26 cellular contexts compared by ENCODE assay signal in the genomic region with DNA sequence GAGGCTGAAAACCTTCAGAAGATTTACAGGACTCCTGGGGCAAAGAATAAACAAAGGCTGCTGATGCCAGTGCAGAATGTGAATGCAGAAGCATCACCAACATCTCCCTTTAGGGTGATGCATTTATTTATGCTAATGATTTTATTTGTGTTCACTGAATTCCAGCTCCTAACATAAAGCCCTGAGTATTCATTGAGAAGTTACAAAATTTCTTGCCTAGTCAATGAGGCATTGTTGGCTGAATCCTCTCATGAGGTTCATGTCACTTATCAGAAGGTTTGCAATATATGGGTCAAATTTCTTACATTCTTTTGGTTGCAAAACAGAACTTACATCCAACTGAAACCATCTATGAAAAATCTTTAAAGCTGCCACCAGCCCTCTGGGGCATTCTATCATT.
"Had no signal": no experiment of that assay in that cellular context is flagged by ENCODE, and none has a peak within 500 bp of the region (broad histone marks: within the 10 kb centered on the region; RNA-seq: fewer than 3 reads in every experiment).

No MANE protein-coding gene starts in this region.

- H3K36me3 ChIP-seq: neural progenitor cell, ovary, right lobe of liver, sigmoid colon, stomach, thoracic aorta, thyroid gland, tibial nerve, upper lobe of left lung, vagina had no signal

- H3K4me3 ChIP-seq: neural progenitor cell, ovary, psoas muscle, right lobe of liver, sigmoid colon, stomach, thoracic aorta, thyroid gland, tibial nerve, upper lobe of left lung, vagina had no signal

- H3K27ac Mint-ChIP-seq: nephron; neural progenitor cell; progenitor cell of endocrine pancreas; stimulated activated effector memory CD8-positive, alpha-beta T cell treated with anti-CD3 and anti-CD28 coated beads, Interleukin-12 subunit alpha, Interleukin-12 subunit beta, amount 100 ng/mL, for 72 hours; stimulated activated naive B cell treated with anti-CD40 and anti-IgM and Interleukin-4, amounts not matched to agents 10 μg/mL and 1 μg/mL and 100 μg/mL, for 72 hours; stimulated activated naive CD8-positive, alpha-beta T cell treated with anti-CD3 and anti-CD28 coated beads, Interleukin-15, Interleukin-2, amounts not matched to agents 100 ng/mL and 50 ng/mL, for 24 hours had no signal

- H3K27me3 Mint-ChIP-seq: progenitor cell of endocrine pancreas; stimulated activated naive B cell treated with anti-CD40 and anti-IgM and Interleukin-4, amounts not matched to agents 10 μg/mL and 1 μg/mL and 100 μg/mL, for 72 hours; stimulated activated naive CD8-positive, alpha-beta T cell treated with anti-CD3 and anti-CD28 coated beads, Interleukin-15, Interleukin-2, amounts not matched to agents 100 ng/mL and 50 ng/mL, for 24 hours had no signal

- H3K4me3 Mint-ChIP-seq: nephron; neural progenitor cell; stimulated activated effector memory CD8-positive, alpha-beta T cell treated with anti-CD3 and anti-CD28 coated beads, Interleukin-12 subunit alpha, Interleukin-12 subunit beta, amount 100 ng/mL, for 72 hours; stimulated activated naive B cell treated with anti-CD40 and anti-IgM and Interleukin-4, amounts not matched to agents 10 μg/mL and 1 μg/mL and 100 μg/mL, for 72 hours; stimulated activated naive CD8-positive, alpha-beta T cell treated with anti-CD3 and anti-CD28 coated beads, Interleukin-15, Interleukin-2, amounts not matched to agents 100 ng/mL and 50 ng/mL, for 24 hours had no signal

- H3K9me3 Mint-ChIP-seq: nephron; neural progenitor cell; stimulated activated effector memory CD8-positive, alpha-beta T cell treated with anti-CD3 and anti-CD28 coated beads, Interleukin-12 subunit alpha, Interleukin-12 subunit beta, amount 100 ng/mL, for 72 hours; stimulated activated naive B cell treated with anti-CD40 and anti-IgM and Interleukin-4, amounts not matched to agents 10 μg/mL and 1 μg/mL and 100 μg/mL, for 72 hours; stimulated activated naive CD8-positive, alpha-beta T cell treated with anti-CD3 and anti-CD28 coated beads, Interleukin-15, Interleukin-2, amounts not matched to agents 100 ng/mL and 50 ng/mL, for 24 hours had no signal

- H3K4me1 ChIP-seq: neural progenitor cell, parathyroid adenoma, psoas muscle, stomach, thyroid gland, vagina had no signal

- H3K36me3 Mint-ChIP-seq: neural progenitor cell; stimulated activated effector memory CD8-positive, alpha-beta T cell treated with anti-CD3 and anti-CD28 coated beads, Interleukin-12 subunit alpha, Interleukin-12 subunit beta, amount 100 ng/mL, for 72 hours; stimulated activated naive B cell treated with anti-CD40 and anti-IgM and Interleukin-4, amounts not matched to agents 10 μg/mL and 1 μg/mL and 100 μg/mL, for 72 hours had no signal

- H3K4me1 Mint-ChIP-seq: neural progenitor cell; stimulated activated effector memory CD8-positive, alpha-beta T cell treated with anti-CD3 and anti-CD28 coated beads, Interleukin-12 subunit alpha, Interleukin-12 subunit beta, amount 100 ng/mL, for 72 hours; stimulated activated naive B cell treated with anti-CD40 and anti-IgM and Interleukin-4, amounts not matched to agents 10 μg/mL and 1 μg/mL and 100 μg/mL, for 72 hours had no signal

- H3K27me3 ChIP-seq: neural progenitor cell, ovary, right lobe of liver, sigmoid colon, stomach, thyroid gland, tibial nerve, upper lobe of left lung, vagina had no signal

- DNase-seq: occipital lobe; ovary; posterior cingulate gyrus; psoas muscle; right cardiac atrium; right lobe of liver; sigmoid colon; small intestine; stimulated activated CD4-positive, alpha-beta T cell treated with anti-CD3 and anti-CD28 coated beads, Interleukin-15, amount 100 ng/mL, for 24 hours; stimulated activated CD4-positive, alpha-beta T cell treated with anti-CD3 and anti-CD28 coated beads, Interleukin-2, amount 100 ng/mL, for 24 hours; stimulated activated CD4-positive, alpha-beta T cell treated with anti-CD3 and anti-CD28 coated beads, Interleukin-2, amount 100 ng/mL, for 48 hours; stimulated activated CD4-positive, alpha-beta T cell treated with anti-CD3 and anti-CD28 coated beads, Interleukin-4, amount 100 ng/mL, for 24 hours; stimulated activated naive B cell treated with anti-CD40 and anti-IgM and Interleukin-4, amounts not matched to agents 10 μg/mL and 1 μg/mL and 100 μg/mL, for 72 hours; stimulated activated naive CD4-positive, alpha-beta T cell treated with Interleukin-2 at 50 U/mL for 16 hours; stomach; thyroid gland; upper lobe of left lung had no signal

- H3K9me3 ChIP-seq: ovary, psoas muscle, right lobe of liver, sigmoid colon, stomach, thoracic aorta, thyroid gland, tibial nerve, upper lobe of left lung, vagina had no signal
